ENCODE assay signal across 10 cellular contexts in the genomic region with DNA sequence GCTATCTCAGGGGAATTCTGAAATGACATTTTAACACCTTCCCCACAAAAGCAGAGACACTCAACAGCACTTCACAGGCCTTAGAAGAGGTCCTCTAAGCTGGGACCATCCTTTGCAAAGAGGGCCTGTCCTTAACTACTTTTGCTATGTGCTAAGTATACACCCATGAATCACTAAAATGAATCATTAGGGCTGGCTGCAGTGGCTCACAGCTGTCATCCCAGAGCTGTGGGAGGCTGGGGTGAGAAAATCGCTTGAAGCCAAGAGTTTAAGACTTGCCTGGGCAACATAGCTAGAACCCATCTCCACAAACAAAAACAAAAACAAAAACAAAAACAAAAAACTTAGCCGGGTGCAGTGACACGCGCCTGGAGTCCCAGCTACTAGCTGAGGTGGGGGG. TPM values are rescaled to one million over a fixed set of nuclear protein-coding genes. Genes with fewer than 3 reads are reported as not detected.
DNase-seq lines count a peak whose midpoint lies in the region; ATAC-seq, FAIRE-seq and TF ChIP-seq lines count a peak whose summit lies in the region.
"Had no signal": no experiment of that assay in that cellular context is flagged by ENCODE, and none has a peak within 500 bp of the region (broad histone marks: within the 10 kb centered on the region; RNA-seq: fewer than 3 reads in every experiment).

No MANE protein-coding gene starts in this region.

- H3K27ac ChIP-seq in RWPE1 (peak overlapping the region; percentile 61), fibroblast of lung (ENCODE audit: insufficient read depth, low read length) (peak overlapping the region; percentile 49)
- H3K27ac ChIP-seq: thoracic aorta had no signal

- H2AFZ ChIP-seq in fibroblast of lung (ENCODE audit: low read length): no peak overlapping the region

- no peaks in the 10 kb centered on the region for H3K4me1 ChIP-seq in fibroblast of lung (ENCODE audit: control insufficient read depth, extremely low read depth, insufficient read depth, low read length)

- peak overlapping the region; percentile 45 for H3K4me2 ChIP-seq in fibroblast of lung (ENCODE audit: extremely low read depth, insufficient read depth, low read length)

- no peak for TF ChIP-seq POLR2A in GM12892 (IDR thresholded peaks at IDR 0.05; ENCODE audit: low read depth, low read length)

- peak; percentile 0 for DNase-seq in activated T-cell treated with anti-CD3 and anti-CD28 coated beads for 24 hours (ENCODE audit: low read depth)
- DNase-seq in activated T-cell treated with anti-CD3 and anti-CD28 coated beads for 4 hours: no peak
- DNase-seq in RWPE1 (ENCODE audit: low spot score): peak; percentile 53
- DNase-seq in fibroblast of lung (ENCODE audit: low read depth in 2 of 2): peak; percentile 75 to 90
- DNase-seq in stimulated activated CD8-positive, alpha-beta memory T cell treated with anti-CD3 and anti-CD28 coated beads, Interleukin-4, amount 100 ng/mL, for 24 hours (ENCODE audit: low read depth): peak; percentile 3
- DNase-seq in AML-193 (lab: John Stamatoyannopoulos, UW): no peak
- DNase-seq in GM12892 (ENCODE audit: insufficient read length): no peak
- DNase-seq: NCI-H510A treated with DMSO at 0.1 percent for 48 hours had no signal

- CTCF ChIA-PET in RWPE1 (lab: Yijun Ruan, JAX): interaction anchor here (0.6 to 0.8 kb wide), 3 partner anchors 103 to 479 kb away, joined by 3 read pairs; no protein-coding TSS in a partner anchor

- H4K20me1 ChIP-seq in fibroblast of lung (ENCODE audit: control insufficient read depth, extremely low read depth, insufficient read depth, low read length): no peaks in the 10 kb centered on the region

- TF ChIP-seq CTCF in RWPE1 (conservative IDR thresholded peaks at IDR 0.05; ENCODE audit: low read depth) (no peak), fibroblast of lung (conservative IDR thresholded peaks at IDR 0.05 in 1 of 2, IDR thresholded peaks at IDR 0.05 in 1 of 2; ENCODE audit: low read depth in 1 of 2, low read length in 2 of 2) (no peak)

- ATAC-seq in GM21737 (IDR thresholded peaks at IDR 0.05; ENCODE audit: unreplicated experiment): no peak

- H3K9me3 ChIP-seq in fibroblast of lung (ENCODE audit: control insufficient read depth, insufficient read depth, low read depth, low read length): no peaks in the 10 kb centered on the region
- H3K9me3 ChIP-seq: thoracic aorta had no signal

- H3K4me3 ChIP-seq in fibroblast of lung (replicated peaks in 1 of 4; ENCODE audit: control extremely low read depth in 1 of 4, insufficient read depth in 1 of 4, low read depth in 3 of 4, low read length in 4 of 4): no peak overlapping the region
- H3K4me3 ChIP-seq: thoracic aorta had no signal

- H3K27me3 ChIP-seq in fibroblast of lung (ENCODE audit: control insufficient read depth, insufficient read depth, low read length): no peaks in the 10 kb centered on the region

- FAIRE-seq in GM12892 (lab: Jason Lieb, UNC): no peak

- H3K36me3 ChIP-seq in fibroblast of lung (ENCODE audit: control insufficient read depth, insufficient read depth, low read length): no peaks in the 10 kb centered on the region
- H3K36me3 ChIP-seq: thoracic aorta had no signal

- H3K79me2 ChIP-seq in fibroblast of lung (ENCODE audit: control insufficient read depth, insufficient read depth, low read length): no peaks in the 10 kb centered on the region

- POLR2A ChIA-PET in RWPE1 (lab: Yijun Ruan, JAX; ENCODE audit: low non-redundant PET): no interaction called here

- no peak overlapping the region for H3K9ac ChIP-seq in fibroblast of lung (ENCODE audit: insufficient read depth, low read length)

RNA-seq across cellular contexts. Expression of a gene that starts 53.9 kb away (rescaled TPM):
- 5.0 and 9.2 TPM in 2 replicates for total RNA-seq in fibroblast of lung
- 2.0 and 2.7 TPM in 2 replicates for polyA plus RNA-seq in fibroblast of lung
- polyA plus RNA-seq in fibroblast of lung (2012): 2.5 and 3.8 TPM in 2 replicates
- 0.93 and 14.1 TPM in 2 replicates for polyA minus RNA-seq in fibroblast of lung (ENCODE audit: low replicate concordance)
- polyA plus RNA-seq in GM12892 (2012; ENCODE audit: missing spikeins): 17.9 TPM

Comparison
In these comparisons a context has a peak if more than half of its experiments do, and no peak if none do; other contexts are left out.
1. DNase-seq: peak in activated T-cell treated with anti-CD3 and anti-CD28 coated beads for 24 hours (single experiment), RWPE1 (single experiment), fibroblast of lung (2 of 2) and stimulated activated CD8-positive, alpha-beta memory T cell treated with anti-CD3 and anti-CD28 coated beads, Interleukin-4, amount 100 ng/mL, for 24 hours (single experiment); none in activated T-cell treated with anti-CD3 and anti-CD28 coated beads for 4 hours (single experiment), AML-193 (0 of 2) and GM12892 (single experiment).